In the genomic region with DNA sequence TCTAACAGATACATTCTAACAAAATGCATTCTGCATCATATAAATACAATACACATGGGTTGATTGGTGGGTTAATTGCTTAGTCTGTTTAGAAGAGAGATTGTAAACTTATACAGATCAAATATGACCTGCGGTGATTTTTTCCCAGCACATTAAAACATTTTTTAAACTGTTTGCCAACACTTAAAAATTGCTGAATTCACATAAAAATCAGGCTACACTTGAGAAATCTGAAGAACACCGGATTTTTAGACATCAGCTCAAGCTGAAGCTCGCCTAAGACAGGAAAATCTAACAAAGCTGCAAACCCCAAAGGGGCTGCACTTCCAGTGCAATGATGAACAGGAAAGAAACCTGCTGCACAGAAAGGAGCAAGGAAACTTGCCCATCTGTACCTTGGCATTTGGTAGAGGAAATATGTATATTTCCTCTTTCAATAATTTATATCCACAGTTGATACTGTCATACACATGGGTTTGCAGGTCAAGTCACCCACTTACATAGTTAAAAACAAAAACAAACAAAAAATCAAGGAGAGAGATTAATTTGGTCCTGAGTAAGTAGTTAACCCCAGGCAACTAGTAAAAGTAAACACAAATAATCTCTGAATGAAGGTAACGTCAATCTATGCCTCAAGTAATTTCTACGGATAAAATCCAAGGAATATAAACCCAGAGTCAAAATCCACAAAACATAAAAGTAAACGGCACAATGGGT, we compare ENCODE assay signal across 33 cellular contexts.
"Had no signal": no experiment of that assay in that cellular context is flagged by ENCODE, and none has a peak within 500 bp of the region (broad histone marks: within the 10 kb centered on the region; RNA-seq: fewer than 3 reads in every experiment).

No MANE protein-coding gene starts in this region.

- H3K27me3 ChIP-seq: ascending aorta, breast epithelium, dorsolateral prefrontal cortex, esophagus muscularis mucosa, foreskin keratinocyte, gastrocnemius medialis, heart left ventricle had no signal

- H3K4me3 Mint-ChIP-seq: activated CD4-positive, alpha-beta memory T cell treated with anti-CD3 and anti-CD28 coated beads, Interleukin-2, amount 10 ng/mL, durations not matched to agents 7 days and 5 days; activated CD4-positive, alpha-beta T cell treated with anti-CD3 and anti-CD28 coated beads, Interleukin-2, amount 10 ng/mL, durations not matched to agents 7 days and 5 days; activated naive CD4-positive, alpha-beta T cell treated with anti-CD3 and anti-CD28 coated beads, Interleukin-2, amount 10 ng/mL, durations not matched to agents 7 days and 5 days; activated naive CD8-positive, alpha-beta T cell treated with anti-CD3 and anti-CD28 coated beads, Interleukin-2, amount 10 ng/mL, durations not matched to agents 7 days and 5 days; activated T-cell treated with anti-CD3 and anti-CD28 coated beads, Interleukin-2, amount 50 U/mL, for 24 hours; activated T-cell treated with anti-CD3 and anti-CD28 coated beads, Interleukin-2, amount 50 U/mL, for 72 hours; brain; dendritic cell treated with granulocyte-macrophage colony-stimulating factor and Interleukin-4, amounts not matched to agents 40 ng/mL and 50 ng/mL, for 4 days; endodermal cell; WTC11 had no signal

- H3K9me3 Mint-ChIP-seq: activated T-cell treated with anti-CD3 and anti-CD28 coated beads, Interleukin-2, amount 50 U/mL, for 24 hours had no signal

- ATAC-seq: activated naive CD4-positive, alpha-beta T cell treated with anti-CD3 and anti-CD28 coated beads, Interleukin-2, amount 50 U/mL, for 72 hours; activated T-cell treated with anti-CD3 and anti-CD28 coated beads, Interleukin-2, amount 50 U/mL, for 72 hours; foreskin keratinocyte; gastrocnemius medialis; heart left ventricle; WTC11 had no signal

- H3K27ac ChIP-seq: ascending aorta, breast epithelium, cardiac muscle cell, coronary artery, dorsolateral prefrontal cortex, esophagus muscularis mucosa, foreskin keratinocyte, gastrocnemius medialis, heart left ventricle, VCaP had no signal

- H3K27ac Mint-ChIP-seq: activated CD4-positive, alpha-beta memory T cell treated with anti-CD3 and anti-CD28 coated beads, Interleukin-2, amount 10 ng/mL, durations not matched to agents 7 days and 5 days; activated CD4-positive, alpha-beta T cell treated with anti-CD3 and anti-CD28 coated beads, Interleukin-2, amount 10 ng/mL, durations not matched to agents 7 days and 5 days; activated naive CD4-positive, alpha-beta T cell treated with anti-CD3 and anti-CD28 coated beads, Interleukin-2, amount 10 ng/mL, durations not matched to agents 7 days and 5 days; activated naive CD4-positive, alpha-beta T cell treated with anti-CD3 and anti-CD28 coated beads, Interleukin-2, amount 50 U/mL, for 72 hours; activated naive CD8-positive, alpha-beta T cell treated with anti-CD3 and anti-CD28 coated beads, Interleukin-2, amount 10 ng/mL, durations not matched to agents 7 days and 5 days; activated T-cell treated with anti-CD3 and anti-CD28 coated beads, Interleukin-2, amount 50 U/mL, for 24 hours; activated T-cell treated with anti-CD3 and anti-CD28 coated beads, Interleukin-2, amount 50 U/mL, for 72 hours; brain; dendritic cell treated with granulocyte-macrophage colony-stimulating factor and Interleukin-4, amounts not matched to agents 40 ng/mL and 50 ng/mL, for 4 days; endodermal cell; WTC11 had no signal

- H3K36me3 ChIP-seq: ascending aorta, breast epithelium, cardiac muscle cell, gastrocnemius medialis had no signal

- H3K27me3 Mint-ChIP-seq: activated CD4-positive, alpha-beta memory T cell treated with anti-CD3 and anti-CD28 coated beads, Interleukin-2, amount 10 ng/mL, durations not matched to agents 7 days and 5 days; activated naive CD8-positive, alpha-beta T cell treated with anti-CD3 and anti-CD28 coated beads, Interleukin-2, amount 10 ng/mL, durations not matched to agents 7 days and 5 days; activated T-cell treated with anti-CD3 and anti-CD28 coated beads, Interleukin-2, amount 50 U/mL, for 24 hours; dendritic cell treated with granulocyte-macrophage colony-stimulating factor and Interleukin-4, amounts not matched to agents 40 ng/mL and 50 ng/mL, for 4 days had no signal

- H3K4me1 ChIP-seq: foreskin keratinocyte had no signal

- H3K4me3 ChIP-seq: ascending aorta, breast epithelium, cardiac muscle cell, coronary artery, dorsolateral prefrontal cortex, esophagus muscularis mucosa, gastrocnemius medialis, heart left ventricle had no signal

- H3K9me3 ChIP-seq: ascending aorta, breast epithelium, esophagus muscularis mucosa, gastrocnemius medialis had no signal

- DNase-seq: activated CD4-positive, alpha-beta memory T cell treated with anti-CD3 and anti-CD28 coated beads, Interleukin-2, amount 10 ng/mL, durations not matched to agents 7 days and 5 days; activated CD4-positive, alpha-beta T cell treated with anti-CD3 and anti-CD28 coated beads for 1 hour; activated CD4-positive, alpha-beta T cell treated with anti-CD3 and anti-CD28 coated beads for 4 hours; activated CD4-positive, alpha-beta T cell treated with anti-CD3 and anti-CD28 coated beads, Interleukin-2, amount 10 ng/mL, durations not matched to agents 7 days and 5 days; activated CD4-positive, alpha-beta T cell treated with anti-CD3 and anti-CD28 coated beads, Interleukin-2, amount 50 U/mL, for 4 hours; activated CD8-positive, alpha-beta memory T cell treated with anti-CD3 and anti-CD28 coated beads, Interleukin-2, amount 50 U/mL, for 48 hours; activated gamma-delta T cell; activated naive CD4-positive, alpha-beta T cell; activated naive CD4-positive, alpha-beta T cell treated with anti-CD3 and anti-CD28 coated beads, Interleukin-2, amount 10 ng/mL, durations not matched to agents 7 days and 5 days; activated naive CD8-positive, alpha-beta T cell treated with anti-CD3 and anti-CD28 coated beads, Interleukin-2, amount 10 ng/mL, durations not matched to agents 7 days and 5 days; activated T-cell treated with anti-CD3 and anti-CD28 coated beads for 4 hours; activated T-cell treated with anti-CD3 and anti-CD28 coated beads, Interleukin-2, amount 50 U/mL, for 24 hours; activated T-cell treated with anti-CD3 and anti-CD28 coated beads, Interleukin-2, amount 50 U/mL, for 72 hours; central memory CD4-positive, alpha-beta T cell; dorsolateral prefrontal cortex; effector memory CD4-positive, alpha-beta T cell; endodermal cell; erythroblast; foreskin keratinocyte; gastrocnemius medialis; glutamatergic neuron; heart left ventricle; T-helper 2 cell had no signal
